In the genomic region with DNA sequence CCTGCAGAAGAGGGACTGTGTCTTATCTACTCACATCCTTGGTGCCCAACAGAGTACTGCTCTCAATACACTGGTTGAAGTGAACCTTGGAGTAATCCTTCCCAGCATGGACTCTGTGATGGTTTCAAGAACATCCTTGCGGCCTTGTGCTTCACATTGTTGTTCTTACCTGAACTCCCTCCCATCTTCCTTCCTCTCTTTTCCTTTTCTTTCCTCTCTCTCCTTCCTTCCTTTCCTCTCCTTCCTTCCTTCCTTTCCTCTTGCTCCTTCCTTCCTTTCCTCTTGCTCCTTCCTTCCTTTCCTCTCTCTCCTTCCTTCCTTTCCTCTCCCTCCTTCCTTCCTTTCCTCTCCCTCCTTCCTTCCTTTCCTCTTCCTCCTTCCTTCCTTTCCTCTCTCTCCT, we compare ENCODE assay signal across 13 cellular contexts. TPM values are rescaled to one million over a fixed set of nuclear protein-coding genes. Genes with fewer than 3 reads are reported as not detected.
DNase-seq lines count a peak whose midpoint lies in the region; TF ChIP-seq lines count a peak whose summit lies in the region.
"Had no signal": no experiment of that assay in that cellular context is flagged by ENCODE, and none has a peak within 500 bp of the region (broad histone marks: within the 10 kb centered on the region; RNA-seq: fewer than 3 reads in every experiment).

No MANE protein-coding gene starts in this region.

- H3K79me2 ChIP-seq in neural progenitor cell (ENCODE audit: low read depth): no peaks in the 10 kb centered on the region

- CTCF ChIA-PET in Caco-2 (lab: Charles Lee): no interaction called here
- CTCF ChIA-PET in RWPE1 (lab: Yijun Ruan, JAX): no interaction called here

- no peaks in the 10 kb centered on the region for H3F3A ChIP-seq in neural progenitor cell (ENCODE audit: low read depth)

- H3K9ac ChIP-seq in neural progenitor cell: no peak overlapping the region
- H3K9ac ChIP-seq: BLaER1 treated with 17β-estradiol and CSF1 and Interleukin-3, amounts not matched to agents 10 nM and 100 nM had no signal

- H3K27ac ChIP-seq in RWPE1 (peak overlapping the region; percentile 57), neural progenitor cell (no peak overlapping the region)
- H3K27ac ChIP-seq: BLaER1 treated with 17β-estradiol and CSF1 and Interleukin-3, amounts not matched to agents 10 nM and 100 nM had no signal

- H3K36me3 ChIP-seq in Caco-2 (ENCODE audit: control insufficient read depth, insufficient read depth, low read length) (peaks cover 5% of the 10 kb centered on the region), neural progenitor cell (peaks cover 5% of the 10 kb centered on the region)
- H3K36me3 ChIP-seq: BLaER1 treated with 17β-estradiol and CSF1 and Interleukin-3, amounts not matched to agents 10 nM and 100 nM had no signal

- intact Hi-C loops in Caco-2 (cut with micrococcal nuclease; ENCODE audit: unreplicated experiment): no loop called here

- no peaks in the 10 kb centered on the region for H3K27me3 Mint-ChIP-seq in Caco-2 (ENCODE audit: insufficient read depth, unreplicated experiment)
- H3K27me3 Mint-ChIP-seq in endothelial cell (ENCODE audit: unreplicated experiment): peaks cover 7% of the 10 kb centered on the region
- no peaks in the 10 kb centered on the region for H3K27me3 Mint-ChIP-seq in neural progenitor cell (ENCODE audit: insufficient read depth, low read depth)

- H3K9me3 ChIP-seq in Caco-2 (no peaks in the 10 kb centered on the region), neural progenitor cell (ENCODE audit: low read depth) (no peaks in the 10 kb centered on the region)

- no peaks in the 10 kb centered on the region for H3K4me1 Mint-ChIP-seq in Caco-2 (ENCODE audit: low read depth, unreplicated experiment)
- no peaks in the 10 kb centered on the region for H3K4me1 Mint-ChIP-seq in endothelial cell (ENCODE audit: unreplicated experiment)
- peaks cover 9% of the 10 kb centered on the region for H3K4me1 Mint-ChIP-seq in neural progenitor cell
- H3K4me1 Mint-ChIP-seq: CD4-positive, CD25-positive, alpha-beta regulatory T cell had no signal

- no TSS peak for BruUV-seq in Caco-2 (replicated peaks; lab: Mats Ljungman, UMichigan)

- H4K20me1 ChIP-seq in neural progenitor cell (ENCODE audit: low read depth): no peaks in the 10 kb centered on the region
- H4K20me1 ChIP-seq: BLaER1 treated with 17β-estradiol and CSF1 and Interleukin-3, amounts not matched to agents 10 nM and 100 nM had no signal

- POLR2A ChIA-PET in Caco-2 (lab: Charles Lee) (no interaction called here), RWPE1 (lab: Yijun Ruan, JAX; ENCODE audit: low non-redundant PET) (no interaction called here)

- DNase-seq in Caco-2 (no peak), RWPE1 (ENCODE audit: low spot score) (no peak), endothelial cell (ENCODE audit: low spot score) (no peak), neural progenitor cell (ENCODE audit: low spot score) (no peak), amygdala (lab: John Stamatoyannopoulos, UW) (no peak), retina (no peak)
- no peak for DNase-seq in activated CD4-positive, alpha-beta T cell treated with anti-CD3 and anti-CD28 coated beads for 48 hours
- DNase-seq: ACHN; Calu3; CD4-positive, CD25-positive, alpha-beta regulatory T cell; DMS 273 treated with DMSO at 0.1 percent for 48 hours; HCEC 1CT had no signal

- H3K4me3 Mint-ChIP-seq in Caco-2 (ENCODE audit: unreplicated experiment) (no peak overlapping the region), endothelial cell (ENCODE audit: unreplicated experiment) (peak overlapping the region; percentile 47), neural progenitor cell (no peak overlapping the region)

- H3K9me3 Mint-ChIP-seq in Caco-2 (ENCODE audit: unreplicated experiment) (no peaks in the 10 kb centered on the region), endothelial cell (ENCODE audit: unreplicated experiment) (no peaks in the 10 kb centered on the region), neural progenitor cell (no peaks in the 10 kb centered on the region)

- H3K4me3 ChIP-seq in Caco-2 (ENCODE audit: low read depth, low read length) (no peak overlapping the region), neural progenitor cell (no peak overlapping the region)
- H3K4me3 ChIP-seq: BLaER1 treated with 17β-estradiol and CSF1 and Interleukin-3, amounts not matched to agents 10 nM and 100 nM had no signal

- peak overlapping the region; percentile 8 for H3K27ac Mint-ChIP-seq in Caco-2 (ENCODE audit: unreplicated experiment)
- H3K27ac Mint-ChIP-seq in endothelial cell (ENCODE audit: unreplicated experiment): no peak overlapping the region
- peak overlapping the region; percentile 50 for H3K27ac Mint-ChIP-seq in neural progenitor cell
- H3K27ac Mint-ChIP-seq: CD4-positive, CD25-positive, alpha-beta regulatory T cell had no signal

- H3K4me2 ChIP-seq in neural progenitor cell: no peak overlapping the region
- H3K4me2 ChIP-seq: BLaER1 treated with 17β-estradiol and CSF1 and Interleukin-3, amounts not matched to agents 10 nM and 100 nM had no signal

- TF ChIP-seq CTCF in Caco-2 (IDR thresholded peaks at IDR 0.05; ENCODE audit: insufficient read depth in 1 of 2, low read depth in 1 of 2, low read length in 1 of 2, severe bottlenecking in 1 of 2, unreplicated experiment in 1 of 2) (no peak), RWPE1 (conservative IDR thresholded peaks at IDR 0.05; ENCODE audit: low read depth) (no peak), endothelial cell (IDR thresholded peaks at IDR 0.05; ENCODE audit: unreplicated experiment) (no peak), neural progenitor cell (IDR thresholded peaks at IDR 0.05) (no peak)

- H3K4me1 ChIP-seq in Caco-2 (peaks cover 42% of the 10 kb centered on the region), neural progenitor cell (no peaks in the 10 kb centered on the region)

- H2AFZ ChIP-seq in neural progenitor cell (replicated peaks): no peak overlapping the region

- peaks cover 96% of the 10 kb centered on the region for H3K36me3 Mint-ChIP-seq in Caco-2 (ENCODE audit: insufficient read depth, unreplicated experiment)
- H3K36me3 Mint-ChIP-seq in endothelial cell (ENCODE audit: low read depth, unreplicated experiment): peaks cover 76% of the 10 kb centered on the region
- H3K36me3 Mint-ChIP-seq in neural progenitor cell: no peaks in the 10 kb centered on the region
- H3K36me3 Mint-ChIP-seq: CD4-positive, CD25-positive, alpha-beta regulatory T cell had no signal

- H3K27me3 ChIP-seq in Caco-2 (replicated peaks; ENCODE audit: control insufficient read depth, insufficient read depth, low read length) (no peaks in the 10 kb centered on the region), neural progenitor cell (no peaks in the 10 kb centered on the region)
- H3K27me3 ChIP-seq: BLaER1 treated with 17β-estradiol and CSF1 and Interleukin-3, amounts not matched to agents 10 nM and 100 nM had no signal

RNA-seq across cellular contexts. Expression of a gene that starts 26.3 kb away (rescaled TPM):
- 418 and 431 TPM in 2 replicates for total RNA-seq in Caco-2 (2022)
- total RNA-seq in endothelial cell (ENCODE audit: unreplicated experiment): 453 TPM
- 87.7 and 100 TPM in 2 replicates for total RNA-seq in neural progenitor cell (ENCODE audit: low replicate concordance)
